ENCODE assay signal across 16 cellular contexts in the genomic region with DNA sequence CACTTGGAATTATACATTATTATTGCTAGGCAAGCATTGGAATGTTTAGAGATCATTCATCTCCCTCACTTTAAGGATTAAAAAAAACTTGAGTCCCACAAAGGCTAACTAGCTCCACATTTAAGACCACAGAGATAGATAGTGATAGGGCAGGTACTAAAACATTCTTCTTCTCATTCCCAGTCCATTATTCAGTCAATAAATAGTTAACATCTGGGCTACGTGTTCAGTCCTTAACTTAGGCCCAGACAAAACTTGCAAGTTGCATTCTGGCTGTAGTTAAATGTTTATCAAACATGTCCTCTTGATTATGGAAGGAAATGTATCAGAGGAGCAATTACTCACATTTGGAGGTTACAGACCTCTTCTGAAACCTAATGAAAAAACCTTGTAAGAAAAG. TPM values are rescaled to one million over a fixed set of nuclear protein-coding genes. Genes with fewer than 3 reads are reported as not detected.
DNase-seq lines count a peak whose midpoint lies in the region; ATAC-seq, FAIRE-seq and TF ChIP-seq lines count a peak whose summit lies in the region.
"Had no signal": no experiment of that assay in that cellular context is flagged by ENCODE, and none has a peak within 500 bp of the region (broad histone marks: within the 10 kb centered on the region; RNA-seq: fewer than 3 reads in every experiment).

No MANE protein-coding gene starts in this region.

- peaks cover 13% of the 10 kb centered on the region for H3K36me3 ChIP-seq in left ventricle myocardium inferior
- peaks cover 0 to 13% (median 6%) of the 10 kb centered on the region in 4 donors for H3K36me3 ChIP-seq in esophagus muscularis mucosa
- peaks cover 10% of the 10 kb centered on the region for H3K36me3 ChIP-seq in neuron (ENCODE audit: insufficient read depth, low read length)
- H3K36me3 ChIP-seq in vagina: peaks cover 0 to 4% of the 10 kb centered on the region in 2 donors
- H3K36me3 ChIP-seq in pancreas: no peaks in the 10 kb centered on the region

- H3K4me3 ChIP-seq in left ventricle myocardium inferior (peak overlapping the region; percentile 71), esophagus muscularis mucosa (peak overlapping the region; percentile 60 to 72 (median 69)), neuron (ENCODE audit: low read length) (peak overlapping the region; percentile 94), vagina (peak overlapping the region; percentile 49 to 69), pancreas (peak overlapping the region in 2 of 4 donors; percentile 45 to 49)
- H3K4me3 ChIP-seq: GM23338, testis had no signal

- intact Hi-C loops in left ventricle myocardium inferior (cut with micrococcal nuclease) (no loop called here), cardiac septum (cut with DNase I) (loop anchor here (5.0 kb wide), 1 partner anchor 78 kb away; a partner anchor contains a TSS), esophagus muscularis mucosa (cut with DNase I) (no loop called here), vagina (cut with DNase I) (no loop called here), pancreas (cut with DNase I) (no loop called here)

- WGBS in esophagus muscularis mucosa: 16% methylated on average over 1 of the region's 1 CpG
- 19 to 22% methylated on average over 1 of the region's 1 CpG for WGBS in pancreas, 2 donors

- ATAC-seq in pancreas: no peak
- ATAC-seq: GM23338 had no signal

- FAIRE-seq in pancreas (lab: Jason Lieb, UNC): no peak
- FAIRE-seq: TTC549 had no signal

- H3K27ac ChIP-seq in left ventricle myocardium inferior (replicated peaks): peak overlapping the region; percentile 94
- H3K27ac ChIP-seq in esophagus muscularis mucosa (replicated peaks in 1 of 4): peak overlapping the region; percentile 89 to 92 (median 90)
- peak overlapping the region; percentile 86 for H3K27ac ChIP-seq in vagina
- H3K27ac ChIP-seq in pancreas: no peak overlapping the region

- TF ChIP-seq CTCF in left ventricle myocardium inferior (IDR thresholded peaks at IDR 0.05; ENCODE audit: borderline replicate concordance): no peak
- no peak for TF ChIP-seq CTCF in esophagus muscularis mucosa (IDR thresholded peaks at IDR 0.05)
- no peak for TF ChIP-seq CTCF in vagina (IDR thresholded peaks at IDR 0.05)
- no peak for TF ChIP-seq CTCF in pancreas (IDR thresholded peaks at IDR 0.05)

- no peaks in the 10 kb centered on the region for H3K27me3 ChIP-seq in left ventricle myocardium inferior (ENCODE audit: low read depth)
- H3K27me3 ChIP-seq in esophagus muscularis mucosa: no peaks in the 10 kb centered on the region
- no peaks in the 10 kb centered on the region for H3K27me3 ChIP-seq in neuron (ENCODE audit: insufficient read depth, low read length)
- H3K27me3 ChIP-seq in vagina: no peaks in the 10 kb centered on the region
- peaks cover 0 to 1% (median 0%) of the 10 kb centered on the region in 4 donors for H3K27me3 ChIP-seq in pancreas
- H3K27me3 ChIP-seq: testis had no signal

- H3K4me1 ChIP-seq in left ventricle myocardium inferior (peaks cover 62% of the 10 kb centered on the region), esophagus muscularis mucosa (peaks cover 12 to 54% (median 50%) of the 10 kb centered on the region in 4 donors), neuron (ENCODE audit: insufficient read depth, low read length) (peaks cover 24% of the 10 kb centered on the region), vagina (peaks cover 3% of the 10 kb centered on the region), pancreas (no peaks in the 10 kb centered on the region)
- H3K4me1 ChIP-seq: testis had no signal

- DNase-seq in left ventricle myocardium inferior (no peak), cardiac septum (ENCODE audit: low spot score) (no peak), esophagus muscularis mucosa (ENCODE audit: extremely low spot score) (no peak), vagina (ENCODE audit: extremely low spot score in 2 of 2) (no peak), pancreas (no peak), DMS53 (lab: John Stamatoyannopoulos, UW) (no peak)
- DNase-seq in effector CD4-positive, alpha-beta T cell: no peak
- DNase-seq: GDM1; KBM-7; naive B cell; NCI-H2107; stimulated activated CD4-positive, alpha-beta T cell treated with anti-CD3 and anti-CD28 coated beads, Interleukin-4, amount 100 ng/mL, for 24 hours; testis had no signal

- TF ChIP-seq POLR2A in esophagus muscularis mucosa (IDR thresholded peaks at IDR 0.05; ENCODE audit: low read depth): no peak
- TF ChIP-seq POLR2A in vagina (IDR thresholded peaks at IDR 0.05): no peak

- H2AFZ ChIP-seq in neuron (ENCODE audit: low read depth, low read length): no peak overlapping the region
- H2AFZ ChIP-seq: GM23338 had no signal

- no peak for TF ChIP-seq EP300 in esophagus muscularis mucosa (IDR thresholded peaks at IDR 0.05)

- H3K9me3 ChIP-seq in left ventricle myocardium inferior (replicated peaks) (no peaks in the 10 kb centered on the region), esophagus muscularis mucosa (no peaks in the 10 kb centered on the region), neuron (ENCODE audit: low read length) (no peaks in the 10 kb centered on the region), vagina (no peaks in the 10 kb centered on the region), pancreas (no peaks in the 10 kb centered on the region)
- H3K9me3 ChIP-seq: testis had no signal

RNA-seq across cellular contexts. Expression of a gene that starts 2.4 kb away (rescaled TPM):
- total RNA-seq in left ventricle myocardium inferior: 29.6 TPM
- total RNA-seq in cardiac septum: 14.3 TPM
- total RNA-seq in esophagus muscularis mucosa: 10 to 100 TPM; 19.9 to 26.0 (median 22.3) TPM
- total RNA-seq in vagina: 15.0 TPM
- 1 to 10 TPM; 1.6 to 4.8 (median 3.3) TPM for total RNA-seq in pancreas
- 10 to 100 TPM; 12.1 TPM for polyA plus RNA-seq in pancreas

RNA-seq across cellular contexts. Expression of a gene that starts 17.6 kb away (rescaled TPM):
- not detected for total RNA-seq in left ventricle myocardium inferior
- total RNA-seq in cardiac septum: not detected
- total RNA-seq in esophagus muscularis mucosa: not detected
- not detected for total RNA-seq in vagina
- total RNA-seq in pancreas: not detected
- polyA plus RNA-seq in pancreas: not detected
- total RNA-seq: GM23338, testis had no signal

RNA-seq across cellular contexts. Expression of a gene that starts 33.4 kb away (rescaled TPM):
- 1.5 TPM for total RNA-seq in left ventricle myocardium inferior
- 1.9 TPM for total RNA-seq in cardiac septum
- total RNA-seq in esophagus muscularis mucosa: 1 to 10 TPM in 3 of 4 donors, not detected in 1; 1.9 to 3.2 (median 2.3) TPM
- total RNA-seq in vagina: 0.74 TPM
- 10 to 100 TPM; 11.8 to 49.2 (median 16.6) TPM for total RNA-seq in pancreas
- polyA plus RNA-seq in pancreas: 10 to 100 TPM; 24.5 to 37.9 TPM

Comparison
In these comparisons a context has a peak if more than half of its experiments do, and no peak if none do; other contexts are left out.
1. H3K27ac ChIP-seq: peak in left ventricle myocardium inferior (single experiment), esophagus muscularis mucosa (4 of 4) and vagina (single experiment); none in pancreas (0 of 4).